Comparison of ENCODE assay signal across 8 cellular contexts in genomic region chr9:124414612-124415011, GRCh38. TPM values are rescaled to one million over a fixed set of nuclear protein-coding genes. Genes with fewer than 3 reads are reported as not detected.
DNase-seq lines count a peak whose midpoint lies in the region; ATAC-seq, FAIRE-seq and TF ChIP-seq lines count a peak whose summit lies in the region.

No MANE protein-coding gene starts in this region.

- peak overlapping the region; percentile 94 for H3K27ac Mint-ChIP-seq in activated CD4-positive, alpha-beta T cell treated with anti-CD3 and anti-CD28 coated beads, Interleukin-2, amount 10 ng/mL, durations not matched to agents 7 days and 5 days
- H3K27ac Mint-ChIP-seq in activated naive CD8-positive, alpha-beta T cell: peak overlapping the region; percentile 98

- H3K27me3 ChIP-seq in left lung: no peaks in the 10 kb centered on the region
- H3K27me3 ChIP-seq in thoracic aorta (replicated peaks; ENCODE audit: insufficient read depth): no peaks in the 10 kb centered on the region

- H3K9me3 ChIP-seq in left lung (no peaks in the 10 kb centered on the region), thoracic aorta (no peaks in the 10 kb centered on the region)

- FAIRE-seq in GM19239 (lab: Jason Lieb, UNC): no peak

- intact Hi-C loops in left lung (cut with DNase I): loop anchor here in 1 of 2 donors (5.0 kb wide), 1 partner anchor 123 kb away; no protein-coding TSS in a partner anchor

- CTCF ChIA-PET in activated CD4-positive, alpha-beta T cell treated with anti-CD3 and anti-CD28 coated beads, Interleukin-2, amount 10 ng/mL, durations not matched to agents 7 days and 5 days (lab: Charles Lee): interaction anchor here (0.6 to 1.4 kb wide), 4 partner anchors 13 to 37 kb away, joined by 4 to 5 read pairs (median 4); no protein-coding TSS in a partner anchor
- CTCF ChIA-PET in HEK293T (lab: Yijun Ruan, JAX): no interaction called here

- TF ChIP-seq CTCF in left lung (IDR thresholded peaks at IDR 0.05): no peak
- TF ChIP-seq CTCF in thoracic aorta (IDR thresholded peaks at IDR 0.05): no peak

- H3K9me3 Mint-ChIP-seq in activated CD4-positive, alpha-beta T cell treated with anti-CD3 and anti-CD28 coated beads, Interleukin-2, amount 10 ng/mL, durations not matched to agents 7 days and 5 days: peaks cover 3% of the 10 kb centered on the region
- no peaks in the 10 kb centered on the region for H3K9me3 Mint-ChIP-seq in activated naive CD8-positive, alpha-beta T cell (ENCODE audit: low read depth)

- H3K4me3 ChIP-seq in left lung: peak overlapping the region; percentile 73 to 81
- H3K4me3 ChIP-seq in thoracic aorta: peak overlapping the region; percentile 84

- H3K36me3 Mint-ChIP-seq in activated CD4-positive, alpha-beta T cell treated with anti-CD3 and anti-CD28 coated beads, Interleukin-2, amount 10 ng/mL, durations not matched to agents 7 days and 5 days (ENCODE audit: low read depth): peaks cover 39% of the 10 kb centered on the region
- H3K36me3 Mint-ChIP-seq in activated naive CD8-positive, alpha-beta T cell: peaks cover 15% of the 10 kb centered on the region

- no peak for ATAC-seq in left lung
- no peak for ATAC-seq in thoracic aorta (ENCODE audit: insufficient number of reproducible peaks, low FRiP score, low read depth)
- ATAC-seq in HG03439 (IDR thresholded peaks at IDR 0.05; ENCODE audit: unreplicated experiment): no peak

- H3K27ac ChIP-seq in left lung (peak overlapping the region in 1 of 2 donors; percentile 52), thoracic aorta (no peak overlapping the region)

- no peaks in the 10 kb centered on the region for H3K27me3 Mint-ChIP-seq in activated CD4-positive, alpha-beta T cell treated with anti-CD3 and anti-CD28 coated beads, Interleukin-2, amount 10 ng/mL, durations not matched to agents 7 days and 5 days
- H3K27me3 Mint-ChIP-seq in activated naive CD8-positive, alpha-beta T cell: no peaks in the 10 kb centered on the region

- peaks cover 10 to 38% of the 10 kb centered on the region in 2 donors for H3K4me1 ChIP-seq in left lung
- H3K4me1 ChIP-seq in thoracic aorta (ENCODE audit: control insufficient read depth in 1 of 2, low read depth in 2 of 2): peaks cover 4 to 9% of the 10 kb centered on the region in 2 donors

- peak overlapping the region; percentile 92 for H3K4me3 Mint-ChIP-seq in activated CD4-positive, alpha-beta T cell treated with anti-CD3 and anti-CD28 coated beads, Interleukin-2, amount 10 ng/mL, durations not matched to agents 7 days and 5 days
- H3K4me3 Mint-ChIP-seq in activated naive CD8-positive, alpha-beta T cell: peak overlapping the region; percentile 99

- DNase-seq in activated CD4-positive, alpha-beta T cell treated with anti-CD3 and anti-CD28 coated beads, Interleukin-2, amount 10 ng/mL, durations not matched to agents 7 days and 5 days: no peak
- DNase-seq in activated CD4-positive, alpha-beta T cell treated with anti-CD3 and anti-CD28 coated beads, Interleukin-2, amount 50 U/mL, for 4 hours: no peak
- DNase-seq in left lung: no peak
- no peak for DNase-seq in thoracic aorta (ENCODE audit: low spot score)
- DNase-seq in GM19239 (ENCODE audit: insufficient read length, low spot score): no peak
- DNase-seq in HEK293T (ENCODE audit: extremely low spot score): no peak

- POLR2A ChIA-PET in activated CD4-positive, alpha-beta T cell treated with anti-CD3 and anti-CD28 coated beads, Interleukin-2, amount 10 ng/mL, durations not matched to agents 7 days and 5 days (lab: Charles Lee): interaction anchor here (0.6 kb wide), 1 partner anchor 1293 kb away, joined by 3 read pairs; the partner anchor contains the start of gene MAPKAP1
- POLR2A ChIA-PET in HEK293T (lab: Yijun Ruan, JAX): no interaction called here

- H3K36me3 ChIP-seq in left lung (peaks cover 0 to 46% of the 10 kb centered on the region in 2 donors), thoracic aorta (peaks cover 31% of the 10 kb centered on the region)

- H3K4me1 Mint-ChIP-seq in activated CD4-positive, alpha-beta T cell treated with anti-CD3 and anti-CD28 coated beads, Interleukin-2, amount 10 ng/mL, durations not matched to agents 7 days and 5 days: peaks cover 38% of the 10 kb centered on the region
- H3K4me1 Mint-ChIP-seq in activated naive CD8-positive, alpha-beta T cell (ENCODE audit: low read depth): peaks cover 38% of the 10 kb centered on the region

TF ChIP-seq in HEK293T, 16 proteins besides CTCF, POLR2A, EP300 and RAD21:
- TF ChIP-seq NFRKB (IDR thresholded peaks at IDR 0.05): no peak
- TF ChIP-seq SP1 (IDR thresholded peaks at IDR 0.05): no peak
- TF ChIP-seq FOXM1 (IDR thresholded peaks at IDR 0.05; ENCODE audit: borderline replicate concordance): no peak
- no peak for TF ChIP-seq L3MBTL2 (conservative IDR thresholded peaks at IDR 0.05)
- TF ChIP-seq ELF4 (IDR thresholded peaks at IDR 0.05): no peak
- TF ChIP-seq, protein P1, sequence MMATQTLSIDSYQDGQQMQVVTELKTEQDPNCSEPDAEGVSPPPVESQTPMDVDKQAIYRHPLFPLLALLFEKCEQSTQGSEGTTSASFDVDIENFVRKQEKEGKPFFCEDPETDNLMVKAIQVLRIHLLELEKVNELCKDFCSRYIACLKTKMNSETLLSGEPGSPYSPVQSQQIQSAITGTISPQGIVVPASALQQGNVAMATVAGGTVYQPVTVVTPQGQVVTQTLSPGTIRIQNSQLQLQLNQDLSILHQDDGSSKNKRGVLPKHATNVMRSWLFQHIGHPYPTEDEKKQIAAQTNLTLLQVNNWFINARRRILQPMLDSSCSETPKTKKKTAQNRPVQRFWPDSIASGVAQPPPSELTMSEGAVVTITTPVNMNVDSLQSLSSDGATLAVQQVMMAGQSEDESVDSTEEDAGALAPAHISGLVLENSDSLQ (IDR thresholded peaks at IDR 0.05): no peak
- TF ChIP-seq LEF1 (IDR thresholded peaks at IDR 0.05; ENCODE audit: borderline replicate concordance): no peak
- no peak for TF ChIP-seq ZNF384 (IDR thresholded peaks at IDR 0.05)
- TF ChIP-seq ARNT (IDR thresholded peaks at IDR 0.05): no peak
- TF ChIP-seq SUZ12 (IDR thresholded peaks at IDR 0.05): no peak
- TF ChIP-seq BHLHE40 (IDR thresholded peaks at IDR 0.05; ENCODE audit: borderline replicate concordance): no peak

RNA-seq across cellular contexts. Expression of gene PSMB7, which starts 0.6 kb away (rescaled TPM):
- total RNA-seq in activated CD4-positive, alpha-beta T cell treated with anti-CD3 and anti-CD28 coated beads, Interleukin-2, amount 10 ng/mL, durations not matched to agents 7 days and 5 days: 100 to 1,000 TPM; 120 to 121 TPM
- total RNA-seq in left lung (100 to 1,000 TPM in 1 of 2 donors, 10 to 100 TPM in 1; 86.3 to 128 TPM), thoracic aorta (100 to 1,000 TPM in 1 of 2 donors, 10 to 100 TPM in 1; 91.4 to 149 TPM)

RNA-seq across cellular contexts. Expression of gene ADGRD2, which starts 35.6 kb away (rescaled TPM):
- total RNA-seq in activated CD4-positive, alpha-beta T cell treated with anti-CD3 and anti-CD28 coated beads, Interleukin-2, amount 10 ng/mL, durations not matched to agents 7 days and 5 days: not detected
- total RNA-seq in left lung (not detected), thoracic aorta (not detected)
